ENCODE assay signal across 8 cellular contexts in the genomic region with DNA sequence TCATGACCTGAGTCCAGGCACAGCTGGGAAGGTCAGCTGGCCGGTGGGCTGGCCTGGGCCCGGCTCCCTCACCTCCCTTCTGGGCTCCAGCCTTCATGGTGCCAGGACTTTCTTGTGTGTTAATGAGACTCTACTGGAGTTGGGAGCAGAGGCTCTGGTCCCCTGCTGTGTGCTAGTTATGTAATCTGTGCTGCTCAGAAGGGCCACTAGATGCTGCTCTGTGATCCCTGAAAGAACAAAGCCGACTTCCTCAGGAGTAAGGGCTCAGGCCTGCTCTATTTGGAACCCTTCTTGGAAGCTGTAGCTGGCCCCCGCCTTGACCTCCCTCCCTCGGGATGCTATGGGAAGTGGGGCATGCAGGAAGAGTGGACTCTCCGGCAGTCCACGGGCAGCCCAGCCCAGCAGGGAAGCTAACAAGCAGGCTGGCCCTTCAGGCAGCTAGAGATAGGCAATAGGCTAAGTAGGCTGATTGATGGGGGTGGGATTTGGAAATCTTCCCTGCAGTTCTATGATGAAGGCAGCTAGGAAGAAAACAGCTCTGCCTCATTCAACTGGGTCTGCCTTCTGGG. TPM values are rescaled to one million over a fixed set of nuclear protein-coding genes. Genes with fewer than 3 reads are reported as not detected.
DNase-seq lines count a peak whose midpoint lies in the region; ATAC-seq and TF ChIP-seq lines count a peak whose summit lies in the region.

No MANE protein-coding gene starts in this region.

- peaks cover 25% of the 10 kb centered on the region for H3K4me1 Mint-ChIP-seq in HFFc6 (ENCODE audit: low read depth)
- peaks cover 17% of the 10 kb centered on the region for H3K4me1 Mint-ChIP-seq in glutamatergic neuron (ENCODE audit: low read depth, unreplicated experiment)

- H3K9me3 Mint-ChIP-seq in HFFc6 (no peaks in the 10 kb centered on the region), glutamatergic neuron (ENCODE audit: unreplicated experiment) (peaks cover 19% of the 10 kb centered on the region)

- peaks cover 10% of the 10 kb centered on the region for H3K36me3 Mint-ChIP-seq in HFFc6 (ENCODE audit: low read depth)
- peaks cover 3% of the 10 kb centered on the region for H3K36me3 Mint-ChIP-seq in glutamatergic neuron (ENCODE audit: unreplicated experiment)

- DNase-seq in D341Med (ENCODE audit: low spot score) (peak; percentile 87), HFFc6 (peak; percentile 61), NCI-H748 (lab: John Stamatoyannopoulos, UW; ENCODE audit: unreplicated experiment) (peak; percentile 85), amniotic epithelial cell (ENCODE audit: low read depth) (peak; percentile 56), glutamatergic neuron (peak; percentile 75), omental fat pad (ENCODE audit: low spot score) (no peak)

- H3K4me3 Mint-ChIP-seq in HFFc6 (no peak overlapping the region), glutamatergic neuron (ENCODE audit: unreplicated experiment) (peak overlapping the region; percentile 6)

- ATAC-seq in omental fat pad (ENCODE audit: low FRiP score) (peak; percentile 22), GM19351 (IDR thresholded peaks at IDR 0.05; ENCODE audit: unreplicated experiment) (no peak), HG02798 (IDR thresholded peaks at IDR 0.05; ENCODE audit: poor library complexity, unreplicated experiment) (no peak)

- peaks cover 4% of the 10 kb centered on the region; the same call in 1 of the 2 replicates for H3K27me3 Mint-ChIP-seq in HFFc6 (ENCODE audit: insufficient read depth)
- H3K27me3 Mint-ChIP-seq in glutamatergic neuron (ENCODE audit: unreplicated experiment) = peaks cover 12% of the 10 kb centered on the region

- peak overlapping the region; percentile 28; the same call in 1 of the 2 replicates for H3K27ac Mint-ChIP-seq in HFFc6
- H3K27ac Mint-ChIP-seq in glutamatergic neuron (ENCODE audit: unreplicated experiment) = peak overlapping the region; percentile 91

- TF ChIP-seq CTCF in HFFc6 (IDR thresholded peaks at IDR 0.05) = peak; percentile 75
- TF ChIP-seq CTCF in glutamatergic neuron (IDR thresholded peaks at IDR 0.05; ENCODE audit: partially characterized antibody, unreplicated experiment) = peak; percentile 31
- no peak for TF ChIP-seq CTCF in omental fat pad (IDR thresholded peaks at IDR 0.05)

RNA-seq across cellular contexts. Expression of a gene that starts 3.3 kb away (rescaled TPM):
- 1 to 10 TPM in 5 of 6 experiments, under 1 TPM in 1; 1.00 to 1.9 (median 1.3) TPM for total RNA-seq in HFFc6 (2021; fragmentation: NEBNext Ultra II Directional; extraction: Animal tissue kit (Norgen Biotek cat#: 25700))
- total RNA-seq in glutamatergic neuron (ENCODE audit: unreplicated experiment) = 73.9 TPM
- total RNA-seq in omental fat pad = 1 to 10 TPM; 1.1 to 2.6 (median 1.8) TPM

RNA-seq across cellular contexts. Expression of a gene that starts 39.2 kb away (rescaled TPM):
- 100 to 1,000 TPM; 105 to 121 (median 110) TPM for total RNA-seq in HFFc6 (2021; fragmentation: NEBNext Ultra II Directional; extraction: Animal tissue kit (Norgen Biotek cat#: 25700))
- total RNA-seq in glutamatergic neuron (ENCODE audit: unreplicated experiment) (94.1 TPM), omental fat pad (100 to 1,000 TPM in 1 of 4 donors, 10 to 100 TPM in 3; 58.2 to 114 (median 67.0) TPM)

Comparison
In these comparisons a context has a peak if more than half of its experiments do, and no peak if none do; other contexts are left out.
1. CTCF ChIP-seq: peak in HFFc6 (single experiment) and glutamatergic neuron (single experiment); none in omental fat pad (0 of 3).
2. RNA of a gene that starts 3.3 kb away (total RNA-seq): 73.9 TPM in glutamatergic neuron (single experiment); 1.1 to 2.6 TPM in omental fat pad and 1.00 to 1.9 TPM in HFFc6; every median in the first group is over 10 times any median in the second.